Comparison of ENCODE assay signal across 1 cellular context in the genomic region with DNA sequence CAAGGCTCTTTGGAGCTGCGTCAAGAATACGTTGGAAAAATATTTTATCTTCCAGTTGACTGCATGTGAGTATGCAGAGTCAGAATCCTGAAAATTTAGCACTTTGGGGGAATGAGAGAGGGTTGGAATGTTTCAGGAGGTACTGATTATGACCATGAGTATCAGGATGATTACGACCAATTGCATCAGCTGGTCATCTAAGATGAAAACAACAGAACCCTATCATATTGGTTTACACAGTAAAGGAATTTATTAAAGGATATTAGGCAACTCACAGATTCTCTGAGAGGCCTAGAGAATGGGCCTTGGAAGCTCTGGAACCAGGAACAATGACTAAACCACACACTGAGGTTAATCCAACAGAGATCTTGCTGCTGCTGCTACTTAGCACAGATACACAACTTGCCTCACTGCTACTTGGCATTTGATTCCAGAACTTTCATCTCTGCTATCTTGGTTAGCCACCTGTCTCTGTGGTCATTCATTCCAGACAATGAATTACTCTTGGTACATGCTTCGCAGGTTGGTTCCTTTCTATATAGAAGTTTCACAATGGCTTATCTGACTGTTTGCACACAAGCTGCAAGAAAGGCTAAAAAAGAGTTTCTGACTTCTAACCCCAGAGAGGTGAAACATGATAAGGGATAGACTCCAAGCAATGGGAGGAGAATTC.
TF ChIP-seq lines count a peak whose summit lies in the region.

No MANE protein-coding gene starts in this region.

TF ChIP-seq in HCT116, 20 proteins besides CTCF, POLR2A, EP300 and RAD21:
- TF ChIP-seq CEBPB (IDR thresholded peaks at IDR 0.05; ENCODE audit: low read depth) (0 out of 2 replicates have a peak, but pooled peaks have one; percentile 29), FOSL1 (IDR thresholded peaks at IDR 0.05; ENCODE audit: low read depth) (no peak)
TF ChIP-seq in HCT116: peak in this region for 1.
